19 cellular contexts compared by ENCODE assay signal in the genomic region with DNA sequence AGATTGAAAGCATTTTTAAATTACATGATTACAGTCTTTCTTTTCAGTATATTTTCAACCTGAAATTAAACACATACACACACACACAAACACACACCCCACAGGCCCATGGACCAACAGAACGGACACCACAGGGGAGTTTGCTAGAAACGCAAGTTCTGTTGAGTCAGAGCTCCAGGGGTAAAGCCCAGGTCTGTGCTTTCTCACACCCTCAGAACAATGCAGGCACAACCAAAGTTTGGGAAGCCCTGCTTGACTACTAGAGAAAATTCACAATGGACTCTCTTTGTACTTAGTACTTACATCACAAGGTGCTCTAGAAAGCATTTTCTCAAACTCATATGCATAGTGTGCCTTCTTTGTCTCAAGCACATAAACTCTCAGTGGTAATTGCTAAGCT.
A peak's percentile ranks its signal among the peaks of the same experiment; 100 is the strongest.
DNase-seq lines count a peak whose midpoint lies in the region; ATAC-seq and TF ChIP-seq lines count a peak whose summit lies in the region.
"Had no signal": no experiment of that assay in that cellular context is flagged by ENCODE, and none has a peak within 500 bp of the region (broad histone marks: within the 10 kb centered on the region; RNA-seq: fewer than 3 reads in every experiment).

No MANE protein-coding gene starts in this region.

- TF ChIP-seq POLR2A in esophagus muscularis mucosa (IDR thresholded peaks at IDR 0.05; ENCODE audit: low read depth) (no peak), ovary (IDR thresholded peaks at IDR 0.05) (no peak)

- H3K36me3 ChIP-seq in GM23338 (ENCODE audit: insufficient read depth) (no peaks in the 10 kb centered on the region), HUES48 (ENCODE audit: control insufficient read depth, insufficient read depth, low read length) (no peaks in the 10 kb centered on the region), esophagus muscularis mucosa (no peaks in the 10 kb centered on the region), ovary (no peaks in the 10 kb centered on the region)
- H3K36me3 ChIP-seq: BLaER1 treated with 17β-estradiol and CSF1 and Interleukin-3, amounts not matched to agents 10 nM and 100 nM; HAP-1 had no signal

- peak; percentile 37 for DNase-seq in GM23338 (ENCODE audit: low spot score)
- DNase-seq in esophagus muscularis mucosa (ENCODE audit: extremely low spot score) = peak; percentile 8
- DNase-seq in iPS-NIHi7 (ENCODE audit: extremely low spot score) = peak; percentile 25
- no peak for DNase-seq in SKM-1 treated with dmso at 0.1 percent for 144 hours (lab: John Stamatoyannopoulos, UW; ENCODE audit: unreplicated experiment)
- DNase-seq in hypothalamus (lab: John Stamatoyannopoulos, UW) = no peak
- no peak for DNase-seq in ovary
- DNase-seq in activated naive CD8-positive, alpha-beta T cell treated with anti-CD3 and anti-CD28 coated beads, Interleukin-2, amount 50 U/mL, for 24 hours = no peak
- DNase-seq: 8988T; Calu3; CD8-positive, alpha-beta T cell; DMS79 treated with DMSO at 0.1 percent for 48 hours; GF-D8; GOT3 had no signal

- no peak overlapping the region for H3K4me3 Mint-ChIP-seq in GM23338
- no peak overlapping the region for H3K4me3 Mint-ChIP-seq in activated naive CD8-positive, alpha-beta T cell treated with anti-CD3 and anti-CD28 coated beads, Interleukin-2, amount 50 U/mL, for 24 hours
- H3K4me3 Mint-ChIP-seq: B cell; CD8-positive, alpha-beta T cell had no signal

- H3K9me2 ChIP-seq in GM23338 (ENCODE audit: insufficient read depth) = peaks cover 11% of the 10 kb centered on the region; the same call in 1 of the 2 replicates

- TF ChIP-seq EP300 in esophagus muscularis mucosa (IDR thresholded peaks at IDR 0.05) (no peak), ovary (IDR thresholded peaks at IDR 0.05) (no peak)

- no peak overlapping the region for H3K9ac ChIP-seq in HUES48 (ENCODE audit: low read depth, low read length)
- H3K9ac ChIP-seq: BLaER1 treated with 17β-estradiol and CSF1 and Interleukin-3, amounts not matched to agents 10 nM and 100 nM had no signal

- H3K27ac ChIP-seq in GM23338 (ENCODE audit: low read depth) = no peak overlapping the region
- peak overlapping the region; percentile 8 for H3K27ac ChIP-seq in HUES48 (ENCODE audit: low read depth, low read length)
- H3K27ac ChIP-seq in esophagus muscularis mucosa (replicated peaks in 1 of 4) = no peak overlapping the region
- H3K27ac ChIP-seq in ovary = no peak overlapping the region
- H3K27ac ChIP-seq: BLaER1 treated with 17β-estradiol and CSF1 and Interleukin-3, amounts not matched to agents 10 nM and 100 nM; HL-60 had no signal

- no peaks in the 10 kb centered on the region for H3K36me3 Mint-ChIP-seq in GM23338 (ENCODE audit: low read depth)
- no peaks in the 10 kb centered on the region for H3K36me3 Mint-ChIP-seq in activated naive CD8-positive, alpha-beta T cell treated with anti-CD3 and anti-CD28 coated beads, Interleukin-2, amount 50 U/mL, for 24 hours (ENCODE audit: low read depth)
- H3K36me3 Mint-ChIP-seq: CD8-positive, alpha-beta T cell had no signal

- H3K4me3 ChIP-seq in GM23338 = no peak overlapping the region
- no peak overlapping the region for H3K4me3 ChIP-seq in HUES48 (ENCODE audit: low read depth, low read length)
- H3K4me3 ChIP-seq in esophagus muscularis mucosa = no peak overlapping the region
- H3K4me3 ChIP-seq in ovary = no peak overlapping the region
- H3K4me3 ChIP-seq: BLaER1 treated with 17β-estradiol and CSF1 and Interleukin-3, amounts not matched to agents 10 nM and 100 nM; HAP-1 had no signal

- H3K4me1 Mint-ChIP-seq in GM23338 = peaks cover 22% of the 10 kb centered on the region; the same call in 2 of the 3 replicates
- no peaks in the 10 kb centered on the region for H3K4me1 Mint-ChIP-seq in activated naive CD8-positive, alpha-beta T cell treated with anti-CD3 and anti-CD28 coated beads, Interleukin-2, amount 50 U/mL, for 24 hours
- H3K4me1 Mint-ChIP-seq: B cell had no signal

- H3K79me2 ChIP-seq in GM23338 (replicated peaks; ENCODE audit: insufficient read depth) = no peaks in the 10 kb centered on the region

- no peak for TF ChIP-seq CTCF in GM23338 (conservative IDR thresholded peaks at IDR 0.05; ENCODE audit: low read depth in 2 of 2)
- TF ChIP-seq CTCF in esophagus muscularis mucosa (IDR thresholded peaks at IDR 0.05) = no peak
- no peak for TF ChIP-seq CTCF in ovary (IDR thresholded peaks at IDR 0.05)

- peak overlapping the region; percentile 63; the same call in 1 of the 2 replicates for H3K27ac Mint-ChIP-seq in GM23338
- no peak overlapping the region for H3K27ac Mint-ChIP-seq in activated naive CD8-positive, alpha-beta T cell treated with anti-CD3 and anti-CD28 coated beads, Interleukin-2, amount 50 U/mL, for 24 hours
- H3K27ac Mint-ChIP-seq: B cell; CD8-positive, alpha-beta T cell had no signal

- no peaks in the 10 kb centered on the region for H4K20me1 ChIP-seq in GM23338 (replicated peaks; ENCODE audit: insufficient read depth)
- H4K20me1 ChIP-seq: BLaER1 treated with 17β-estradiol and CSF1 and Interleukin-3, amounts not matched to agents 10 nM and 100 nM had no signal

- no peak overlapping the region for H2AFZ ChIP-seq in GM23338

- H3K4me1 ChIP-seq in GM23338 (ENCODE audit: insufficient read depth) (peaks cover 12% of the 10 kb centered on the region; the same call in 1 of the 2 replicates), HUES48 (ENCODE audit: control insufficient read depth, insufficient read depth, low read length) (peaks cover 19% of the 10 kb centered on the region), esophagus muscularis mucosa (peaks cover 0 to 17% (median 8%) of the 10 kb centered on the region in 4 donors), ovary (ENCODE audit: insufficient read depth) (no peaks in the 10 kb centered on the region)
- H3K4me1 ChIP-seq: HAP-1 had no signal

- no peaks in the 10 kb centered on the region for H3F3A ChIP-seq in GM23338 (replicated peaks; ENCODE audit: low read depth)

- H3K27me3 ChIP-seq in GM23338 (ENCODE audit: insufficient read depth) (no peaks in the 10 kb centered on the region), HUES48 (ENCODE audit: control insufficient read depth, insufficient read depth, low read length) (no peaks in the 10 kb centered on the region), esophagus muscularis mucosa (no peaks in the 10 kb centered on the region), ovary (no peaks in the 10 kb centered on the region)
- H3K27me3 ChIP-seq: BLaER1 treated with 17β-estradiol and CSF1 and Interleukin-3, amounts not matched to agents 10 nM and 100 nM had no signal

- peak; percentile 81 for ATAC-seq in GM23338
- no peak for ATAC-seq in activated naive CD8-positive, alpha-beta T cell treated with anti-CD3 and anti-CD28 coated beads, Interleukin-2, amount 50 U/mL, for 24 hours
- ATAC-seq: CD8-positive, alpha-beta T cell; HepG2 had no signal

- 95% methylated on average over 2 of the region's 2 CpGs for WGBS in esophagus muscularis mucosa
- WGBS in ovary, 3 donors = 46 to 96% (median 50%) methylated on average over 2 of the region's 2 CpGs

- intact Hi-C loops in esophagus muscularis mucosa (cut with DNase I) = no loop called here
- intact Hi-C loops in ovary (cut with DNase I) = no loop called here

- no peaks in the 10 kb centered on the region for H3K27me3 Mint-ChIP-seq in GM23338 (ENCODE audit: insufficient read depth, low read depth, poor library complexity)
- H3K27me3 Mint-ChIP-seq in activated naive CD8-positive, alpha-beta T cell treated with anti-CD3 and anti-CD28 coated beads, Interleukin-2, amount 50 U/mL, for 24 hours = no peaks in the 10 kb centered on the region
- H3K27me3 Mint-ChIP-seq: B cell had no signal

- H3K9me3 Mint-ChIP-seq in GM23338 = no peaks in the 10 kb centered on the region
- no peaks in the 10 kb centered on the region for H3K9me3 Mint-ChIP-seq in activated naive CD8-positive, alpha-beta T cell treated with anti-CD3 and anti-CD28 coated beads, Interleukin-2, amount 50 U/mL, for 24 hours

- no peaks in the 10 kb centered on the region for H3K9me3 ChIP-seq in HUES48 (ENCODE audit: control insufficient read depth, insufficient read depth, low read length)
- no peaks in the 10 kb centered on the region for H3K9me3 ChIP-seq in esophagus muscularis mucosa
- no peaks in the 10 kb centered on the region for H3K9me3 ChIP-seq in ovary
- H3K9me3 ChIP-seq: BLaER1 treated with 17β-estradiol and CSF1 and Interleukin-3, amounts not matched to agents 10 nM and 100 nM; HAP-1 had no signal

- H3K4me2 ChIP-seq in GM23338 = no peak overlapping the region
- H3K4me2 ChIP-seq: BLaER1 treated with 17β-estradiol and CSF1 and Interleukin-3, amounts not matched to agents 10 nM and 100 nM had no signal

TF ChIP-seq in GM23338, 12 proteins besides CTCF, POLR2A, EP300 and RAD21 (continues in another document):
- TF ChIP-seq, protein P1, sequence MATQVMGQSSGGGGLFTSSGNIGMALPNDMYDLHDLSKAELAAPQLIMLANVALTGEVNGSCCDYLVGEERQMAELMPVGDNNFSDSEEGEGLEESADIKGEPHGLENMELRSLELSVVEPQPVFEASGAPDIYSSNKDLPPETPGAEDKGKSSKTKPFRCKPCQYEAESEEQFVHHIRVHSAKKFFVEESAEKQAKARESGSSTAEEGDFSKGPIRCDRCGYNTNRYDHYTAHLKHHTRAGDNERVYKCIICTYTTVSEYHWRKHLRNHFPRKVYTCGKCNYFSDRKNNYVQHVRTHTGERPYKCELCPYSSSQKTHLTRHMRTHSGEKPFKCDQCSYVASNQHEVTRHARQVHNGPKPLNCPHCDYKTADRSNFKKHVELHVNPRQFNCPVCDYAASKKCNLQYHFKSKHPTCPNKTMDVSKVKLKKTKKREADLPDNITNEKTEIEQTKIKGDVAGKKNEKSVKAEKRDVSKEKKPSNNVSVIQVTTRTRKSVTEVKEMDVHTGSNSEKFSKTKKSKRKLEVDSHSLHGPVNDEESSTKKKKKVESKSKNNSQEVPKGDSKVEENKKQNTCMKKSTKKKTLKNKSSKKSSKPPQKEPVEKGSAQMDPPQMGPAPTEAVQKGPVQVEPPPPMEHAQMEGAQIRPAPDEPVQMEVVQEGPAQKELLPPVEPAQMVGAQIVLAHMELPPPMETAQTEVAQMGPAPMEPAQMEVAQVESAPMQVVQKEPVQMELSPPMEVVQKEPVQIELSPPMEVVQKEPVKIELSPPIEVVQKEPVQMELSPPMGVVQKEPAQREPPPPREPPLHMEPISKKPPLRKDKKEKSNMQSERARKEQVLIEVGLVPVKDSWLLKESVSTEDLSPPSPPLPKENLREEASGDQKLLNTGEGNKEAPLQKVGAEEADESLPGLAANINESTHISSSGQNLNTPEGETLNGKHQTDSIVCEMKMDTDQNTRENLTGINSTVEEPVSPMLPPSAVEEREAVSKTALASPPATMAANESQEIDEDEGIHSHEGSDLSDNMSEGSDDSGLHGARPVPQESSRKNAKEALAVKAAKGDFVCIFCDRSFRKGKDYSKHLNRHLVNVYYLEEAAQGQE (IDR thresholded peaks at IDR 0.05; ENCODE audit: unreplicated experiment) = no peak
- TF ChIP-seq NANOG (IDR thresholded peaks at IDR 0.05; ENCODE audit: borderline replicate concordance) = no peak
- TF ChIP-seq CREB1 (CRISPR knock-in tag; IDR thresholded peaks at IDR 0.05; ENCODE audit: low read depth) = no peak

Comparison
In these comparisons a context has a peak if more than half of its experiments do, and no peak if none do; other contexts are left out.
1. DNase-seq: peak in GM23338 (single experiment), esophagus muscularis mucosa (single experiment) and iPS-NIHi7 (single experiment); none in SKM-1 treated with dmso at 0.1 percent for 144 hours (single experiment), hypothalamus (0 of 51), ovary (0 of 5) and activated naive CD8-positive, alpha-beta T cell treated with anti-CD3 and anti-CD28 coated beads, Interleukin-2, amount 50 U/mL, for 24 hours (single experiment).